Comparison of ENCODE assay signal across 18 cellular contexts in the genomic region with DNA sequence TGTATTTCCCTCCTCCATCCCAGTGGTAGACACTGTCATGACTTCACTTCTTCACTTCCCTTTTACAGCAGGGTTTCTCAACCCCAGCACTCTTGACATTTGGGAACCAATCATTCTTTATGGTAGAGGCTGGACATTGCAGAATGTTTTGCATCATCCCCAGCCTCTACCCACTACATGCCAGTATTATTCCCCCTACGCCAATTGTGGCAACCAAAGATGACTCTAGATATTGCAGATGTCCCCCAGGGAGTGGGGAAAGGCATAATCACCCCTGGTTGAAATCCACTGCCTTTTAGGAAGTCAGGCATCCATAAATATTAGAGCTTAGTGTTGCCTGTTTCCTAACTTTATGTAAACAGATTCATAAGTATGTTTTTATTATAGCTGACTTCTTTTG.
"Had no signal": no experiment of that assay in that cellular context is flagged by ENCODE, and none has a peak within 500 bp of the region (broad histone marks: within the 10 kb centered on the region; RNA-seq: fewer than 3 reads in every experiment).

No MANE protein-coding gene starts in this region.

- ATAC-seq: activated CD8-positive, alpha-beta T cell treated with anti-CD3 and anti-CD28 coated beads, Interleukin-2, amount 10 ng/mL, durations not matched to agents 7 days and 5 days; sciatic nerve; stimulated activated naive CD8-positive, alpha-beta T cell treated with anti-CD3 and anti-CD28 coated beads, Interleukin-15, amount 100 ng/mL, for 72 hours; T-helper 17 cell had no signal

- FAIRE-seq: endothelial cell of umbilical vein, frontal cortex, TTC549 had no signal

- H3K4me3 ChIP-seq: esophagus squamous epithelium had no signal

- DNase-seq: activated B cell treated with CpG ODN at 0.5 μM for 24 hours; activated CD4-positive, alpha-beta T cell treated with anti-CD3 and anti-CD28 coated beads, Interleukin-2, amount 10 ng/mL, durations not matched to agents 24 days and 14 days; activated CD8-positive, alpha-beta T cell treated with anti-CD3 and anti-CD28 coated beads, Interleukin-2, amount 10 ng/mL, durations not matched to agents 7 days and 5 days; activated gamma-delta T cell treated with Interleukin-2 at 50 U/mL for 16 hours; activated naive CD8-positive, alpha-beta T cell treated with anti-CD3 and anti-CD28 coated beads for 36 hours; anterior cingulate cortex; brain microvascular endothelial cell; cerebellar nuclear complex; effector CD8-positive, alpha-beta T cell; esophagus squamous epithelium; head of caudate nucleus; stimulated activated CD4-positive, alpha-beta T cell treated with anti-CD3 and anti-CD28 coated beads, Interleukin-1b, Interleukin-23, amount 100 ng/mL, for 48 hours; stimulated activated naive CD8-positive, alpha-beta T cell treated with anti-CD3 and anti-CD28 coated beads, Interleukin-15, amount 100 ng/mL, for 72 hours; T-helper 17 cell had no signal

- H3K9me3 ChIP-seq: esophagus squamous epithelium had no signal

- H3K27me3 ChIP-seq: brain microvascular endothelial cell, esophagus squamous epithelium had no signal

- H3K27ac ChIP-seq: brain microvascular endothelial cell, esophagus squamous epithelium had no signal

- H3K36me3 ChIP-seq: brain microvascular endothelial cell, esophagus squamous epithelium had no signal
